ENCODE assay signal across 11 cellular contexts in the genomic region with DNA sequence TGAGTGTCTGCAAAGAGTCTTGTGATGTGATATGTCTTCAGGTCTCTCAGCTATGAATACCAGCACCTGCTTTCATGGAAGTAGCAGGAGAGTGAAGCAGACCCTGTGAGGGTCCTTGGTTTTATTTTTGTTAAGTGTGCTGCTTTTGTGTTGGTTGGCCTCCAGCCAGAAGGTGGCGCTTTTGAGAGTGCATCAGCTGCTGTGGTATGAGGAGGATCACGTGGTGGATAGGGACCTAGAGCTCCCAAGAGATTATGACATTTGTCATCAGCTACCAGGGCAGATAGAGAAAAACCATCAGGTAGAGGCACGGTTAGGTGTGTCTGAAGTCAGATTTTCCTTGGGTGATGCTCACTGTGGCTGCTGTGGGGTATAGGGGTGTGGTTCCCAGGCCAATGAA.
A peak's percentile ranks its signal among the peaks of the same experiment; 100 is the strongest.
DNase-seq lines count a peak whose midpoint lies in the region; ATAC-seq and TF ChIP-seq lines count a peak whose summit lies in the region.
"Had no signal": no experiment of that assay in that cellular context is flagged by ENCODE, and none has a peak within 500 bp of the region (broad histone marks: within the 10 kb centered on the region; RNA-seq: fewer than 3 reads in every experiment).

No MANE protein-coding gene starts in this region.

- peak; percentile 66 for ATAC-seq in HG02852 (IDR thresholded peaks at IDR 0.05; ENCODE audit: unreplicated experiment)
- ATAC-seq: T-cell had no signal

- no peak overlapping the region for H3K4me2 ChIP-seq in SU-DHL-6 (ENCODE audit: low read depth, low read length, poor library complexity, severe bottlenecking)

- peak; percentile 17 for TF ChIP-seq CTCF in SU-DHL-6 (IDR thresholded peaks at IDR 0.05; ENCODE audit: insufficient read depth, low read length, poor library complexity, severe bottlenecking)
- TF ChIP-seq CTCF in brain microvascular endothelial cell (IDR thresholded peaks at IDR 0.05; ENCODE audit: low read depth, low read length, missing control alignments): no peak

- 0 out of 2 replicates have a peak, but pooled peaks cover 4% of the 10 kb centered on the region for H3F3A ChIP-seq in SU-DHL-6 (ENCODE audit: insufficient read depth)

- no peaks in the 10 kb centered on the region for H3K9me2 ChIP-seq in SU-DHL-6 (replicated peaks; ENCODE audit: insufficient read depth, low read length)

- in situ Hi-C loops in brain microvascular endothelial cell (cut with HindIII; ENCODE audit: low pct_ligation_motif_present, low sequenced_read_pairs): no loop called here

- no peaks in the 10 kb centered on the region for H3K9me3 ChIP-seq in SU-DHL-6 (ENCODE audit: insufficient read depth, low read length)

- H3K4me3 ChIP-seq in SU-DHL-6 (ENCODE audit: insufficient read depth, low read length, poor library complexity, severe bottlenecking) (no peak overlapping the region), brain microvascular endothelial cell (ENCODE audit: low read depth, low read length) (no peak overlapping the region)

- no peak overlapping the region for H3K9ac ChIP-seq in SU-DHL-6 (ENCODE audit: low read length)

- DNase-seq in DMS53 (lab: John Stamatoyannopoulos, UW): peak; percentile 29
- no peak for DNase-seq in DMS53 treated with DMSO at 0.1 percent for 48 hours (lab: John Stamatoyannopoulos, UW; ENCODE audit: unreplicated experiment)
- DNase-seq in stimulated activated CD4-positive, alpha-beta T cell treated with anti-CD3 and anti-CD28 coated beads, Interleukin-4, amount 100 ng/mL, for 1 hour: peak; percentile 15
- no peak for DNase-seq in brain microvascular endothelial cell
- no peak for DNase-seq in NCI-H2171 (lab: John Stamatoyannopoulos, UW)
- DNase-seq in C1 segment of cervical spinal cord (lab: John Stamatoyannopoulos, UW): no peak
- DNase-seq: hippocampal formation, Kasumi-1 had no signal

- H2AFZ ChIP-seq in SU-DHL-6 (ENCODE audit: low read depth, low read length, severe bottlenecking): peak overlapping the region; percentile 52

- H3K36me3 ChIP-seq in SU-DHL-6 (ENCODE audit: low read length): no peaks in the 10 kb centered on the region
- no peaks in the 10 kb centered on the region for H3K36me3 ChIP-seq in brain microvascular endothelial cell (replicated peaks)

- H3K27ac ChIP-seq in SU-DHL-6 (ENCODE audit: low read depth, low read length) (no peak overlapping the region), brain microvascular endothelial cell (no peak overlapping the region)

- no peaks in the 10 kb centered on the region for H4K20me1 ChIP-seq in SU-DHL-6 (ENCODE audit: low read depth, low read length)

- H3K27me3 ChIP-seq in SU-DHL-6 (ENCODE audit: low read length): no peaks in the 10 kb centered on the region
- no peaks in the 10 kb centered on the region for H3K27me3 ChIP-seq in brain microvascular endothelial cell (replicated peaks)

- H3K79me2 ChIP-seq in SU-DHL-6 (ENCODE audit: insufficient read depth, low read length): no peaks in the 10 kb centered on the region

Comparison
In these comparisons a context has a peak if more than half of its experiments do, and no peak if none do; other contexts are left out.
1. DNase-seq: peak in DMS53 (single experiment) and stimulated activated CD4-positive, alpha-beta T cell treated with anti-CD3 and anti-CD28 coated beads, Interleukin-4, amount 100 ng/mL, for 1 hour (single experiment); none in DMS53 treated with DMSO at 0.1 percent for 48 hours (single experiment), brain microvascular endothelial cell (single experiment), NCI-H2171 (single experiment) and C1 segment of cervical spinal cord (0 of 14).